In the genomic region with DNA sequence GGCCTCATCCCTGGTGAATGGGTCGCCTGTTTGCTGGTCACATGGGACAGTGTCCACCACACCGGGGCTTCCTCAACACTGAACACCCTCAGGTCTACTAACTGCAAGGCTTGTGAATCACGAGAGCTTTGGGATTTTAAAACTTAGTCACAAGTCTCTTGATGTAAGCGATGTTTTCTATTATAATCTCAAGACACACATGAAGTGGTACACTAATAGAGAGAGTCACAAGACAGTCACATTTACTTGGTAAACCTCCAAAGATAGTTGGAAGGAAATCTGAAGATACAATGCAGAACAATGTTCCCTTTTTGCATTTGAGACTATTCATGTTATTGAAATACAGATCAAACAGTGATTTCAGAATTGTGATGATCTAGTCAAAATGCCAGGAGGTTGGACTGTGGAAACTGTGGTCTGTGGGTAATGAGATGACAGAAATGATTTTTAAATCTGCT, we compare ENCODE assay signal across 27 cellular contexts.
A peak's percentile ranks its signal among the peaks of the same experiment; 100 is the strongest.
DNase-seq lines count a peak whose midpoint lies in the region; ATAC-seq and TF ChIP-seq lines count a peak whose summit lies in the region.
"Had no signal": no experiment of that assay in that cellular context is flagged by ENCODE, and none has a peak within 500 bp of the region (broad histone marks: within the 10 kb centered on the region; RNA-seq: fewer than 3 reads in every experiment).

No MANE protein-coding gene starts in this region.

- no peak for TF ChIP-seq CTCF in uterus (IDR thresholded peaks at IDR 0.05)

- H3K27me3 ChIP-seq in uterus, result no peaks in the 10 kb centered on the region
- H3K27me3 ChIP-seq: ascending aorta, thyroid gland had no signal

- H3K27ac ChIP-seq in uterus, result no peak overlapping the region
- H3K27ac ChIP-seq: ascending aorta, SK-N-MC, thyroid gland had no signal

- TF ChIP-seq POLR2A in uterus (IDR thresholded peaks at IDR 0.05), result no peak

- no peaks in the 10 kb centered on the region for H3K4me1 ChIP-seq in uterus
- H3K4me1 ChIP-seq: ascending aorta, thyroid gland had no signal

- H3K4me1 Mint-ChIP-seq in activated CD4-positive, alpha-beta T cell treated with anti-CD3 and anti-CD28 coated beads for 36 hours, result peaks cover 15% of the 10 kb centered on the region
- peaks cover 23% of the 10 kb centered on the region for H3K4me1 Mint-ChIP-seq in activated CD8-positive, alpha-beta T cell treated with anti-CD3 and anti-CD28 coated beads, Interleukin-2, amount 10 ng/mL, durations not matched to agents 7 days and 5 days (ENCODE audit: low read depth)
- H3K4me1 Mint-ChIP-seq in stimulated activated naive CD8-positive, alpha-beta T cell treated with anti-CD3 and anti-CD28 coated beads, Interleukin-15, Interleukin-2, amounts not matched to agents 100 ng/mL and 50 ng/mL, for 24 hours (ENCODE audit: low read depth), result peaks cover 28% of the 10 kb centered on the region

- DNase-seq in activated CD4-positive, alpha-beta T cell treated with anti-CD3 and anti-CD28 coated beads for 36 hours, result peak; percentile 26
- no peak for DNase-seq in activated CD4-positive, alpha-beta T cell treated with anti-CD3 and anti-CD28 coated beads, Interleukin-2, amount 50 U/mL, for 4 hours
- peak; percentile 20 for DNase-seq in activated CD8-positive, alpha-beta T cell treated with anti-CD3 and anti-CD28 coated beads, Interleukin-2, amount 10 ng/mL, durations not matched to agents 7 days and 5 days
- peak; percentile 42 for DNase-seq in medulla oblongata (ENCODE audit: extremely low spot score)
- DNase-seq in uterus, result no peak
- DNase-seq in DMS114 treated with DMSO at 0.1 percent for 48 hours (lab: John Stamatoyannopoulos, UW; ENCODE audit: unreplicated experiment), result no peak
- DNase-seq: 8988T; activated CD8-positive, alpha-beta memory T cell treated with anti-CD3 and anti-CD28 coated beads for 24 hours; CD4-positive, alpha-beta T cell; DMS 273 treated with DMSO at 0.1 percent for 48 hours; glutamatergic neuron; kidney glomerular epithelial cell; NCI-H1048; NCI-H1694 treated with DMSO at 0.1 percent for 48 hours; NCI-H526 treated with DMSO at 0.1 percent for 48 hours; stimulated activated CD4-positive, alpha-beta T cell treated with anti-CD3 and anti-CD28 coated beads, Interleukin-2, amount 100 ng/mL, for 24 hours; stimulated activated naive CD4-positive, alpha-beta T cell; T-helper 9 cell; thyroid gland had no signal

- no peaks in the 10 kb centered on the region for H3K27me3 Mint-ChIP-seq in activated CD4-positive, alpha-beta T cell treated with anti-CD3 and anti-CD28 coated beads for 36 hours
- H3K27me3 Mint-ChIP-seq in activated CD8-positive, alpha-beta T cell treated with anti-CD3 and anti-CD28 coated beads, Interleukin-2, amount 10 ng/mL, durations not matched to agents 7 days and 5 days (ENCODE audit: low read depth), result no peaks in the 10 kb centered on the region
- no peaks in the 10 kb centered on the region for H3K27me3 Mint-ChIP-seq in stimulated activated naive CD8-positive, alpha-beta T cell treated with anti-CD3 and anti-CD28 coated beads, Interleukin-15, Interleukin-2, amounts not matched to agents 100 ng/mL and 50 ng/mL, for 24 hours
- H3K27me3 Mint-ChIP-seq: activated naive CD4-positive, alpha-beta T cell treated with anti-CD3 and anti-CD28 coated beads, Interleukin-2, amount 50 U/mL, for 24 hours; CD4-positive, alpha-beta T cell; progenitor cell of endocrine pancreas had no signal

- H3K27ac Mint-ChIP-seq in activated CD4-positive, alpha-beta T cell treated with anti-CD3 and anti-CD28 coated beads for 36 hours, result no peak overlapping the region
- H3K27ac Mint-ChIP-seq in activated CD8-positive, alpha-beta T cell treated with anti-CD3 and anti-CD28 coated beads, Interleukin-2, amount 10 ng/mL, durations not matched to agents 7 days and 5 days, result no peak overlapping the region
- peak overlapping the region; percentile 41 for H3K27ac Mint-ChIP-seq in stimulated activated naive CD8-positive, alpha-beta T cell treated with anti-CD3 and anti-CD28 coated beads, Interleukin-15, Interleukin-2, amounts not matched to agents 100 ng/mL and 50 ng/mL, for 24 hours
- H3K27ac Mint-ChIP-seq: activated naive CD4-positive, alpha-beta T cell treated with anti-CD3 and anti-CD28 coated beads, Interleukin-2, amount 50 U/mL, for 24 hours; activated T-helper 1 cell treated with anti-CD3 and anti-CD28 coated beads, Interleukin-12 subunit alpha, Interleukin-12 subunit beta, Interleukin-2, Interleukin-4 antibody, amounts not matched to agents 30 ng/mL and 10 ng/mL and 1 ng/mL, durations not matched to agents 14 hours and 24 hours and 36 hours; CD4-positive, alpha-beta T cell; progenitor cell of endocrine pancreas had no signal

- CTCF ChIA-PET in activated CD4-positive, alpha-beta T cell treated with anti-CD3 and anti-CD28 coated beads for 36 hours (lab: Charles Lee), result interaction anchor here (0.7 kb wide), 2 partner anchors 87 to 281 kb away, joined by 4 read pairs; no protein-coding TSS in a partner anchor
- CTCF ChIA-PET in activated CD8-positive, alpha-beta T cell treated with anti-CD3 and anti-CD28 coated beads, Interleukin-2, amount 10 ng/mL, durations not matched to agents 7 days and 5 days (lab: Charles Lee), result no interaction called here

- H3K4me3 Mint-ChIP-seq in activated CD4-positive, alpha-beta T cell treated with anti-CD3 and anti-CD28 coated beads for 36 hours, result no peak overlapping the region
- no peak overlapping the region for H3K4me3 Mint-ChIP-seq in activated CD8-positive, alpha-beta T cell treated with anti-CD3 and anti-CD28 coated beads, Interleukin-2, amount 10 ng/mL, durations not matched to agents 7 days and 5 days
- peak overlapping the region; percentile 35 for H3K4me3 Mint-ChIP-seq in stimulated activated naive CD8-positive, alpha-beta T cell treated with anti-CD3 and anti-CD28 coated beads, Interleukin-15, Interleukin-2, amounts not matched to agents 100 ng/mL and 50 ng/mL, for 24 hours
- H3K4me3 Mint-ChIP-seq: activated naive CD4-positive, alpha-beta T cell treated with anti-CD3 and anti-CD28 coated beads, Interleukin-2, amount 50 U/mL, for 24 hours; activated T-helper 1 cell treated with anti-CD3 and anti-CD28 coated beads, Interleukin-12 subunit alpha, Interleukin-12 subunit beta, Interleukin-2, Interleukin-4 antibody, amounts not matched to agents 30 ng/mL and 10 ng/mL and 1 ng/mL, durations not matched to agents 14 hours and 24 hours and 36 hours; CD4-positive, alpha-beta T cell had no signal

- no peaks in the 10 kb centered on the region for H3K36me3 ChIP-seq in uterus
- H3K36me3 ChIP-seq: ascending aorta, thyroid gland had no signal

- POLR2A ChIA-PET in activated CD4-positive, alpha-beta T cell treated with anti-CD3 and anti-CD28 coated beads for 36 hours (lab: Charles Lee), result interaction anchor here (0.6 kb wide), 1 partner anchor 49 kb away, joined by 3 read pairs; no protein-coding TSS in a partner anchor
- POLR2A ChIA-PET in activated CD8-positive, alpha-beta T cell treated with anti-CD3 and anti-CD28 coated beads, Interleukin-2, amount 10 ng/mL, durations not matched to agents 7 days and 5 days (lab: Charles Lee), result no interaction called here

- no peaks in the 10 kb centered on the region for H3K36me3 Mint-ChIP-seq in activated CD4-positive, alpha-beta T cell treated with anti-CD3 and anti-CD28 coated beads for 36 hours (ENCODE audit: low read depth)
- H3K36me3 Mint-ChIP-seq in activated CD8-positive, alpha-beta T cell treated with anti-CD3 and anti-CD28 coated beads, Interleukin-2, amount 10 ng/mL, durations not matched to agents 7 days and 5 days (ENCODE audit: low read depth), result peaks cover 5% of the 10 kb centered on the region
- H3K36me3 Mint-ChIP-seq in stimulated activated naive CD8-positive, alpha-beta T cell treated with anti-CD3 and anti-CD28 coated beads, Interleukin-15, Interleukin-2, amounts not matched to agents 100 ng/mL and 50 ng/mL, for 24 hours (ENCODE audit: low read depth), result no peaks in the 10 kb centered on the region
- H3K36me3 Mint-ChIP-seq: activated naive CD4-positive, alpha-beta T cell treated with anti-CD3 and anti-CD28 coated beads, Interleukin-2, amount 50 U/mL, for 24 hours had no signal

- intact Hi-C loops in activated CD4-positive, alpha-beta T cell treated with anti-CD3 and anti-CD28 coated beads for 36 hours (cut with DNase I, micrococcal nuclease), result no loop called here
- intact Hi-C loops in uterus (cut with DNase I; ENCODE audit: low total_unique reads), result no loop called here

- H3K9me3 ChIP-seq in uterus, result no peaks in the 10 kb centered on the region
- H3K9me3 ChIP-seq: thyroid gland had no signal

- peak; percentile 42 for ATAC-seq in activated CD4-positive, alpha-beta T cell treated with anti-CD3 and anti-CD28 coated beads for 36 hours
- ATAC-seq in activated CD8-positive, alpha-beta T cell treated with anti-CD3 and anti-CD28 coated beads, Interleukin-2, amount 10 ng/mL, durations not matched to agents 7 days and 5 days, result no peak
- ATAC-seq in HG03045 (IDR thresholded peaks at IDR 0.05; ENCODE audit: unreplicated experiment), result no peak

- no peaks in the 10 kb centered on the region for H3K9me3 Mint-ChIP-seq in activated CD4-positive, alpha-beta T cell treated with anti-CD3 and anti-CD28 coated beads for 36 hours (ENCODE audit: low read depth)
- H3K9me3 Mint-ChIP-seq in activated CD8-positive, alpha-beta T cell treated with anti-CD3 and anti-CD28 coated beads, Interleukin-2, amount 10 ng/mL, durations not matched to agents 7 days and 5 days (ENCODE audit: insufficient read depth), result no peaks in the 10 kb centered on the region
- no peaks in the 10 kb centered on the region for H3K9me3 Mint-ChIP-seq in stimulated activated naive CD8-positive, alpha-beta T cell treated with anti-CD3 and anti-CD28 coated beads, Interleukin-15, Interleukin-2, amounts not matched to agents 100 ng/mL and 50 ng/mL, for 24 hours
- H3K9me3 Mint-ChIP-seq: activated naive CD4-positive, alpha-beta T cell treated with anti-CD3 and anti-CD28 coated beads, Interleukin-2, amount 50 U/mL, for 24 hours; activated T-helper 1 cell treated with anti-CD3 and anti-CD28 coated beads, Interleukin-12 subunit alpha, Interleukin-12 subunit beta, Interleukin-2, Interleukin-4 antibody, amounts not matched to agents 30 ng/mL and 10 ng/mL and 1 ng/mL, durations not matched to agents 14 hours and 24 hours and 36 hours; CD4-positive, alpha-beta T cell had no signal

- no peak overlapping the region for H3K4me3 ChIP-seq in uterus
- H3K4me3 ChIP-seq: ascending aorta, lung, SK-N-MC, thyroid gland had no signal

Comparison
In these comparisons a context has a peak if more than half of its experiments do, and no peak if none do; other contexts are left out.
1. DNase-seq: peak in activated CD4-positive, alpha-beta T cell treated with anti-CD3 and anti-CD28 coated beads for 36 hours (single experiment), activated CD8-positive, alpha-beta T cell treated with anti-CD3 and anti-CD28 coated beads, Interleukin-2, amount 10 ng/mL, durations not matched to agents 7 days and 5 days (single experiment) and medulla oblongata (single experiment); none in activated CD4-positive, alpha-beta T cell treated with anti-CD3 and anti-CD28 coated beads, Interleukin-2, amount 50 U/mL, for 4 hours (0 of 2), uterus (0 of 2) and DMS114 treated with DMSO at 0.1 percent for 48 hours (single experiment).